ENCODE assay signal across 9 cellular contexts in the genomic region with DNA sequence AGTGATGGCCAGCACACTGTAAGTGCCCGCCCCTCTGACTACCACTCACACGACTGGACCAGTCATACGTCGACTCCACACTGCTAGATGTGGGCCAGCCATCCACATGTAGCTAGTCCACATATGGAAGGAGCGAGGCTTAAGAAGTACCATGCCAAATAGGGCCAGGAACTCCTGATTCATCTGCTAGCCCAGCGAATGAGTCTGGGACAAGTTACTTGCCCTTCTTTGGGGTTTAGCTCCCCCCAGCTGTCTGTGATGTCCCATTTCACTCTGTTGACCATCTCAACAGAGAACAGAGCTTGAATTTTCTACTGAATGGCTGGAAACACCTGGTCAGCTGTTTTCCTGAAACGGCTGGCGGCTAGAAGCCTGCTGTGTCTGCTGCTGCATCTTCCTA. TPM values are rescaled to one million over a fixed set of nuclear protein-coding genes. Genes with fewer than 3 reads are reported as not detected.
DNase-seq lines count a peak whose midpoint lies in the region; ATAC-seq, FAIRE-seq and TF ChIP-seq lines count a peak whose summit lies in the region.
"Had no signal": no experiment of that assay in that cellular context is flagged by ENCODE, and none has a peak within 500 bp of the region (broad histone marks: within the 10 kb centered on the region; RNA-seq: fewer than 3 reads in every experiment).

No MANE protein-coding gene starts in this region.

- DNase-seq in cardiac muscle cell (ENCODE audit: low read depth in 1 of 2, low spot score in 1 of 2) (peak in 1 of 2 donors; percentile 57), left ventricle myocardium superior (no peak), endothelial cell of umbilical vein (ENCODE audit: low read depth, low spot score) (peak; percentile 45), nephron progenitor cell (no peak), upper lobe of right lung (no peak), DMS 273 (lab: John Stamatoyannopoulos, UW; ENCODE audit: unreplicated experiment) (no peak), NOMO-1 treated with dmso at 0.1 percent for 144 hours (lab: John Stamatoyannopoulos, UW; ENCODE audit: unreplicated experiment) (no peak)
- DNase-seq: 8988T had no signal

- POLR2A ChIA-PET in endothelial cell of umbilical vein (lab: Charles Lee) = interaction anchor here (0.6 to 7.8 kb wide), 3 partner anchors 11 to 32 kb away, joined by 3 to 124 read pairs (median 5); a partner anchor contains a TSS

- no peaks in the 10 kb centered on the region for H3K9me1 ChIP-seq in endothelial cell of umbilical vein (replicated peaks; ENCODE audit: control insufficient read depth, extremely low read depth, insufficient read depth, low read length)

- no peak overlapping the region for H3K4me2 ChIP-seq in endothelial cell of umbilical vein (ENCODE audit: insufficient read depth, low read length)

- peaks cover 95% of the 10 kb centered on the region for H3K79me2 ChIP-seq in endothelial cell of umbilical vein (ENCODE audit: control insufficient read depth, insufficient read depth, low read length)

- peak; percentile 62 for FAIRE-seq in endothelial cell of umbilical vein (lab: Jason Lieb, UNC)

- H3K27ac ChIP-seq in cardiac muscle cell = peak overlapping the region; percentile 99
- H3K27ac ChIP-seq in endothelial cell of umbilical vein (ENCODE audit: insufficient read depth, low read depth, low read length) = peak overlapping the region; percentile 28
- H3K27ac ChIP-seq in upper lobe of right lung = peak overlapping the region; percentile 73

- H3K27ac Mint-ChIP-seq in nephron progenitor cell = peak overlapping the region; percentile 98

- dilution Hi-C loops in endothelial cell of umbilical vein (cut with MboI; ENCODE audit: extremely low pct_ligation_motif_present, low sequenced_read_pairs) = no loop called here

- H3K4me1 ChIP-seq in cardiac muscle cell (ENCODE audit: low read depth) = peaks cover 63% of the 10 kb centered on the region
- peaks cover 61% of the 10 kb centered on the region for H3K4me1 ChIP-seq in endothelial cell of umbilical vein (ENCODE audit: control insufficient read depth, extremely low read depth, insufficient read depth, low read length)
- peaks cover 84% of the 10 kb centered on the region for H3K4me1 ChIP-seq in upper lobe of right lung

- TF ChIP-seq CTCF in cardiac muscle cell (IDR thresholded peaks at IDR 0.05; ENCODE audit: low read depth, low read length) (no peak), endothelial cell of umbilical vein (IDR thresholded peaks at IDR 0.05; ENCODE audit: extremely low read depth in 1 of 2, insufficient read depth in 1 of 2, low read depth in 1 of 2, low read length in 2 of 2) (no peak), nephron progenitor cell (IDR thresholded peaks at IDR 0.05) (no peak), upper lobe of right lung (IDR thresholded peaks at IDR 0.05) (no peak)

- H3K4me3 ChIP-seq in cardiac muscle cell (no peak overlapping the region), endothelial cell of umbilical vein (replicated peaks in 1 of 3; ENCODE audit: insufficient read depth in 1 of 3, low read depth in 1 of 3, low read length in 3 of 3) (no peak overlapping the region), upper lobe of right lung (peak overlapping the region; percentile 1)

- H4K20me1 ChIP-seq in endothelial cell of umbilical vein (replicated peaks; ENCODE audit: control insufficient read depth, extremely low read depth, insufficient read depth, low read length) = no peaks in the 10 kb centered on the region

- H3K4me1 Mint-ChIP-seq in nephron progenitor cell = peaks cover 87% of the 10 kb centered on the region

- peaks cover 8% of the 10 kb centered on the region for H3K27me3 Mint-ChIP-seq in nephron progenitor cell (ENCODE audit: low read depth, poor library complexity)

- H3K4me3 Mint-ChIP-seq in nephron progenitor cell = peak overlapping the region; percentile 8

- no peak overlapping the region for H2AFZ ChIP-seq in endothelial cell of umbilical vein (ENCODE audit: low read depth, low read length)

- H3K9me3 Mint-ChIP-seq in nephron progenitor cell = no peaks in the 10 kb centered on the region

- H3K36me3 ChIP-seq in cardiac muscle cell = no peaks in the 10 kb centered on the region
- H3K36me3 ChIP-seq in endothelial cell of umbilical vein (ENCODE audit: control insufficient read depth in 2 of 2, extremely low read depth in 1 of 2, insufficient read depth in 2 of 2, low read length in 2 of 2) = peaks cover 3% of the 10 kb centered on the region in 2 experiments
- H3K36me3 ChIP-seq in upper lobe of right lung = no peaks in the 10 kb centered on the region

- no peaks in the 10 kb centered on the region for H3K36me3 Mint-ChIP-seq in nephron progenitor cell (ENCODE audit: low read depth)

- no peak overlapping the region for H3K9ac ChIP-seq in endothelial cell of umbilical vein (replicated peaks; ENCODE audit: extremely low read depth, insufficient read depth, low read length)

- BruUV-seq in endothelial cell of umbilical vein (replicated peaks; lab: Mats Ljungman, UMichigan) = no TSS peak

- ATAC-seq in left ventricle myocardium superior (no peak), upper lobe of right lung (no peak), HG02759 (IDR thresholded peaks at IDR 0.05; ENCODE audit: unreplicated experiment) (no peak)

- intact Hi-C loops in left ventricle myocardium superior (cut with micrococcal nuclease) = no loop called here
- intact Hi-C loops in endothelial cell of umbilical vein (cut with micrococcal nuclease) = no loop called here
- intact Hi-C loops in upper lobe of right lung (cut with DNase I) = loop anchor here (10.0 kb wide), 1 partner anchor 56 kb away; no protein-coding TSS in a partner anchor

- H3K9me3 ChIP-seq in cardiac muscle cell (ENCODE audit: low read depth) (no peaks in the 10 kb centered on the region), endothelial cell of umbilical vein (replicated peaks; ENCODE audit: control insufficient read depth, insufficient read depth, low read length) (no peaks in the 10 kb centered on the region), upper lobe of right lung (no peaks in the 10 kb centered on the region)

- CTCF ChIA-PET in endothelial cell of umbilical vein (lab: Charles Lee) = interaction anchor here (1.5 to 28.3 kb wide), 3 partner anchors 4 to 53 kb away, joined by 5 to 1317 read pairs (median 1317); a partner anchor contains a TSS

- H3K27me3 ChIP-seq in cardiac muscle cell (no peaks in the 10 kb centered on the region), endothelial cell of umbilical vein (ENCODE audit: control insufficient read depth in 2 of 2, insufficient read depth in 2 of 2, low read length in 2 of 2) (no peaks in the 10 kb centered on the region), upper lobe of right lung (no peaks in the 10 kb centered on the region)

- TF ChIP-seq POLR2A in endothelial cell of umbilical vein (IDR thresholded peaks at IDR 0.05; ENCODE audit: low read depth, low read length) = no peak

TF ChIP-seq in endothelial cell of umbilical vein, 7 proteins besides CTCF, POLR2A, EP300 and RAD21 (continues in another document):
- TF ChIP-seq POLR2AphosphoS5 (IDR thresholded peaks at IDR 0.05; ENCODE audit: insufficient read depth, low read depth, low read length) (no peak), FOS (IDR thresholded peaks at IDR 0.05; ENCODE audit: borderline replicate concordance, insufficient read depth, low read length) (no peak), MYC (IDR thresholded peaks at IDR 0.05; ENCODE audit: low read depth, low read length) (no peak), EZH2 (IDR thresholded peaks at IDR 0.05; ENCODE audit: borderline replicate concordance, low read depth, low read length, severe bottlenecking) (no peak), JUN (IDR thresholded peaks at IDR 0.05; ENCODE audit: borderline replicate concordance, insufficient read depth, insufficient read length, low read depth) (no peak)

RNA-seq across cellular contexts. Expression of a gene that starts 5.8 kb away (rescaled TPM):
- total RNA-seq in cardiac muscle cell = 135 and 174 TPM in 2 replicates
- 76.4 and 78.9 TPM in 2 replicates for polyA plus RNA-seq in cardiac muscle cell
- 41.4 TPM for total RNA-seq in left ventricle myocardium superior
- 332 and 393 TPM in 2 replicates for total RNA-seq in endothelial cell of umbilical vein
- 510 and 560 TPM in 2 replicates for polyA plus RNA-seq in endothelial cell of umbilical vein
- 538 and 578 TPM in 2 replicates for polyA plus RNA-seq in endothelial cell of umbilical vein (2011; cell fraction: cytosol; rRNA removed)
- 426 and 474 TPM in 2 replicates for polyA plus RNA-seq in endothelial cell of umbilical vein (2011; cell fraction: nucleus; rRNA removed)
- 291 and 393 TPM in 2 replicates for polyA plus RNA-seq in endothelial cell of umbilical vein (2012)
- polyA minus RNA-seq in endothelial cell of umbilical vein = 360 and 393 TPM in 2 replicates
- polyA minus RNA-seq in endothelial cell of umbilical vein (2011; cell fraction: cytosol; rRNA and poly(A)+ RNA removed) = 93.8 TPM
- polyA minus RNA-seq in endothelial cell of umbilical vein (2011; cell fraction: nucleus; rRNA and poly(A)+ RNA removed) = 111 and 143 TPM in 2 replicates
- 280 TPM for total RNA-seq in upper lobe of right lung

RNA-seq across cellular contexts. Expression of a gene that starts 32.2 kb away (rescaled TPM):
- total RNA-seq in cardiac muscle cell = 54.4 and 61.5 TPM in 2 replicates
- polyA plus RNA-seq in cardiac muscle cell = 57.3 and 69.1 TPM in 2 replicates
- 20.4 TPM for total RNA-seq in left ventricle myocardium superior
- total RNA-seq in endothelial cell of umbilical vein = 29.5 and 35.6 TPM in 2 replicates
- polyA plus RNA-seq in endothelial cell of umbilical vein = 21.4 and 24.4 TPM in 2 replicates
- polyA plus RNA-seq in endothelial cell of umbilical vein (2011; cell fraction: cytosol; rRNA removed) = 14.4 and 26.7 TPM in 2 replicates
- 9.6 and 10.4 TPM in 2 replicates for polyA plus RNA-seq in endothelial cell of umbilical vein (2011; cell fraction: nucleus; rRNA removed)
- polyA plus RNA-seq in endothelial cell of umbilical vein (2012) = 21.0 and 23.4 TPM in 2 replicates
- 7.8 and 8.0 TPM in 2 replicates for polyA minus RNA-seq in endothelial cell of umbilical vein
- 19.4 TPM for polyA minus RNA-seq in endothelial cell of umbilical vein (2011; cell fraction: cytosol; rRNA and poly(A)+ RNA removed)
- 3.2 and 8.5 TPM in 2 replicates for polyA minus RNA-seq in endothelial cell of umbilical vein (2011; cell fraction: nucleus; rRNA and poly(A)+ RNA removed)
- total RNA-seq in upper lobe of right lung = 90.0 TPM

RNA-seq across cellular contexts. Expression of a gene that starts 37.8 kb away (rescaled TPM):
- total RNA-seq in cardiac muscle cell (113 and 151 TPM in 2 replicates), left ventricle myocardium superior (63.3 TPM), endothelial cell of umbilical vein (136 and 138 TPM in 2 replicates), upper lobe of right lung (34.1 TPM)
- polyA plus RNA-seq in cardiac muscle cell (99.0 and 127 TPM in 2 replicates), endothelial cell of umbilical vein (16.3 and 19.9 TPM in 2 replicates)
- 27.2 and 31.1 TPM in 2 replicates for polyA plus RNA-seq in endothelial cell of umbilical vein (2011; cell fraction: cytosol; rRNA removed)
- 58.6 and 65.0 TPM in 2 replicates for polyA plus RNA-seq in endothelial cell of umbilical vein (2011; cell fraction: nucleus; rRNA removed)
- 73.9 and 86.9 TPM in 2 replicates for polyA plus RNA-seq in endothelial cell of umbilical vein (2012)
- polyA minus RNA-seq in endothelial cell of umbilical vein = 45.0 and 46.8 TPM in 2 replicates
- polyA minus RNA-seq in endothelial cell of umbilical vein (2011; cell fraction: cytosol; rRNA and poly(A)+ RNA removed) = 0.31 TPM
- 83.9 and 99.0 TPM in 2 replicates for polyA minus RNA-seq in endothelial cell of umbilical vein (2011; cell fraction: nucleus; rRNA and poly(A)+ RNA removed)

Comparison
In these comparisons a context has a peak if more than half of its experiments do, and no peak if none do; other contexts are left out.
1. H3K27ac ChIP-seq: peak in every context shown above with its lines; median percentile 99 in cardiac muscle cell; 73 in upper lobe of right lung; 28 in endothelial cell of umbilical vein.